In the genomic region with DNA sequence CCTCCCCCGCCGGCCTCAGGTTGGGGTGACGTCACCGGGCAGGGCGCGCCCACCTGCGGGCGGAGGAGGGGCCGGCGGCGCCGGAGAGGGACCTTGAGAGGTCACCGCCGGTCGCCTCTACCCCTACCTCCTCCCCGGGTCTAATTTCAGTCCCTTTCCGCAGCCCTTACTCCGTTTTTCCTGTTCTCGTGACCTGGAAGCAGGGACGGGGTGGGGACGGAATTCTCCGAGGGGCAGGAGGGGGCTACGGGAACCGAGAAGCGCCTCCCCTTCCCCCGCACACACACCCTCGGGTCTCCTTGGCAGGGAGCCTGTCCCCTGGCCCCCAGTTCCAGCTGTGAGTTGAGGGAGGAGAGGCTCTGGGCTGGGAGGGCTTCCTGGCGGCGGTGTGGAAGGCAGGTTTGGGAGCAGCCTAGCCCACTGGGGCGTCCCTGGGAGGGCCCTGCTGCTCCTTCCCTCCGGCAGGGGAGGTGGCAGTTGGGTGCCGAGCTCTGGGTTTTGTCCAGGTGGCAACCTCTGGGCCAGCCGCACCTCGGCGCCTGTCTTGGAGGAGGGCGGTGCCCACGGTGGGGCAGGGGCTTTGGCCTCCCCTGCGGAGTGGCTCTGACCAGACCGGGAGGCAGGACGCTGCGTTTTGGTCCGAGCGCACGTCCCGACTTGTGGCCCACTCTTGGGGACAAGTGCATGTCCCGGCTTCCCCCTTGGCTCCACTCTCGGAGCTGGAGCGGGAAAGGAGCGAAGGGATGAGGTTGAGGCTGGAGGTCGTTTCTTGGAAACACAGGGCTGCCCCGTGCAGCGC, we compare ENCODE assay signal across 8 cellular contexts. TPM values are rescaled to one million over a fixed set of nuclear protein-coding genes. Genes with fewer than 3 reads are reported as not detected.
A peak's percentile ranks its signal among the peaks of the same experiment; 100 is the strongest.
DNase-seq lines count a peak whose midpoint lies in the region; ATAC-seq and TF ChIP-seq lines count a peak whose summit lies in the region.

No MANE protein-coding gene starts in this region.

- peak overlapping the region; percentile 51 for H3K4me2 ChIP-seq in fibroblast of lung (ENCODE audit: extremely low read depth, insufficient read depth, low read length)

- peak; percentile 14 for ATAC-seq in GM18517 (IDR thresholded peaks at IDR 0.05; ENCODE audit: unreplicated experiment)
- peak; percentile 28 for ATAC-seq in stimulated activated memory B cell treated with anti-CD40 and anti-IgM and Interleukin-4, amounts not matched to agents 10 μg/mL and 1 μg/mL and 100 μg/mL, for 72 hours

- no peak overlapping the region for H3K27ac ChIP-seq in fibroblast of lung (ENCODE audit: insufficient read depth, low read length)

- H3K27me3 Mint-ChIP-seq in T-helper 1 cell treated with Interleukin-12 subunit alpha and Interleukin-12 subunit beta and Interleukin-4 antibody, amounts not matched to agents 30 μg/mL and 1 μg/mL, for 36 hours (ENCODE audit: low read depth): peaks cover 8% of the 10 kb centered on the region
- H3K27me3 Mint-ChIP-seq in stimulated activated memory B cell treated with anti-CD40 and anti-IgM and Interleukin-4, amounts not matched to agents 10 μg/mL and 1 μg/mL and 100 μg/mL, for 72 hours: no peaks in the 10 kb centered on the region

- TF ChIP-seq CTCF in fibroblast of lung (conservative IDR thresholded peaks at IDR 0.05 in 1 of 2, IDR thresholded peaks at IDR 0.05 in 1 of 2; ENCODE audit: low read depth in 1 of 2, low read length in 2 of 2) (no peak), lower leg skin (IDR thresholded peaks at IDR 0.05) (no peak)

- intact Hi-C loops in lower leg skin (cut with DNase I; ENCODE audit: low total_unique reads): no loop called here

- H3K79me2 ChIP-seq in fibroblast of lung (ENCODE audit: control insufficient read depth, insufficient read depth, low read length): peaks cover 3% of the 10 kb centered on the region

- H3K4me3 ChIP-seq in fibroblast of lung (replicated peaks in 1 of 4; ENCODE audit: control extremely low read depth in 1 of 4, insufficient read depth in 1 of 4, low read depth in 3 of 4, low read length in 4 of 4) (peak overlapping the region in 3 of 4 experiments; percentile 21 to 39 (median 37)), lower leg skin (ENCODE audit: low read depth, poor library complexity, severe bottlenecking) (no peak overlapping the region)

- peaks cover 21% of the 10 kb centered on the region for H3K27me3 ChIP-seq in fibroblast of lung (ENCODE audit: control insufficient read depth, insufficient read depth, low read length)

- H3K36me3 Mint-ChIP-seq in T-helper 1 cell treated with Interleukin-12 subunit alpha and Interleukin-12 subunit beta and Interleukin-4 antibody, amounts not matched to agents 30 μg/mL and 1 μg/mL, for 36 hours (ENCODE audit: low read depth): peaks cover 16% of the 10 kb centered on the region
- peaks cover 22% of the 10 kb centered on the region for H3K36me3 Mint-ChIP-seq in stimulated activated memory B cell treated with anti-CD40 and anti-IgM and Interleukin-4, amounts not matched to agents 10 μg/mL and 1 μg/mL and 100 μg/mL, for 72 hours

- no peak for TF ChIP-seq POLR2A in lower leg skin (IDR thresholded peaks at IDR 0.05)

- H3K4me3 Mint-ChIP-seq in T-helper 1 cell treated with Interleukin-12 subunit alpha and Interleukin-12 subunit beta and Interleukin-4 antibody, amounts not matched to agents 30 μg/mL and 1 μg/mL, for 36 hours: peak overlapping the region; percentile 75
- peak overlapping the region; percentile 91 for H3K4me3 Mint-ChIP-seq in stimulated activated memory B cell treated with anti-CD40 and anti-IgM and Interleukin-4, amounts not matched to agents 10 μg/mL and 1 μg/mL and 100 μg/mL, for 72 hours

- H2AFZ ChIP-seq in fibroblast of lung (ENCODE audit: low read length): no peak overlapping the region

- DNase-seq in ACHN (peak; percentile 20), fibroblast of lung (ENCODE audit: low read depth in 2 of 2) (no peak), SKM-1 (lab: John Stamatoyannopoulos, UW; ENCODE audit: unreplicated experiment) (no peak), lower leg skin (ENCODE audit: low spot score in 2 of 2) (no peak), KG1 (lab: John Stamatoyannopoulos, UW) (no peak)

- no peak overlapping the region for H3K9ac ChIP-seq in fibroblast of lung (ENCODE audit: insufficient read depth, low read length)

- peak overlapping the region; percentile 87 for H3K27ac Mint-ChIP-seq in T-helper 1 cell treated with Interleukin-12 subunit alpha and Interleukin-12 subunit beta and Interleukin-4 antibody, amounts not matched to agents 30 μg/mL and 1 μg/mL, for 36 hours
- peak overlapping the region; percentile 95 for H3K27ac Mint-ChIP-seq in stimulated activated memory B cell treated with anti-CD40 and anti-IgM and Interleukin-4, amounts not matched to agents 10 μg/mL and 1 μg/mL and 100 μg/mL, for 72 hours

- H3K9me3 Mint-ChIP-seq in T-helper 1 cell treated with Interleukin-12 subunit alpha and Interleukin-12 subunit beta and Interleukin-4 antibody, amounts not matched to agents 30 μg/mL and 1 μg/mL, for 36 hours: no peaks in the 10 kb centered on the region
- no peaks in the 10 kb centered on the region for H3K9me3 Mint-ChIP-seq in stimulated activated memory B cell treated with anti-CD40 and anti-IgM and Interleukin-4, amounts not matched to agents 10 μg/mL and 1 μg/mL and 100 μg/mL, for 72 hours

- 1 to 3% methylated on average over 42 to 44 of the region's 52 CpGs for WGBS in lower leg skin, 2 donors

- H3K9me3 ChIP-seq in fibroblast of lung (ENCODE audit: control insufficient read depth, insufficient read depth, low read depth, low read length): no peaks in the 10 kb centered on the region

- peaks cover 14% of the 10 kb centered on the region for H3K36me3 ChIP-seq in fibroblast of lung (ENCODE audit: control insufficient read depth, insufficient read depth, low read length)

- H4K20me1 ChIP-seq in fibroblast of lung (ENCODE audit: control insufficient read depth, extremely low read depth, insufficient read depth, low read length): no peaks in the 10 kb centered on the region

- H3K4me1 Mint-ChIP-seq in T-helper 1 cell treated with Interleukin-12 subunit alpha and Interleukin-12 subunit beta and Interleukin-4 antibody, amounts not matched to agents 30 μg/mL and 1 μg/mL, for 36 hours (ENCODE audit: low read depth): peaks cover 22% of the 10 kb centered on the region
- peaks cover 47% of the 10 kb centered on the region for H3K4me1 Mint-ChIP-seq in stimulated activated memory B cell treated with anti-CD40 and anti-IgM and Interleukin-4, amounts not matched to agents 10 μg/mL and 1 μg/mL and 100 μg/mL, for 72 hours

- peaks cover 7% of the 10 kb centered on the region for H3K4me1 ChIP-seq in fibroblast of lung (ENCODE audit: control insufficient read depth, extremely low read depth, insufficient read depth, low read length)

- in situ Hi-C loops in ACHN (cut with HindIII; ENCODE audit: low pct_ligation_motif_present, low pct_unique_long_range_greater_than_20kb, low sequenced_read_pairs): no loop called here

RNA-seq across cellular contexts. Expression of gene SYNGR3, which starts 0.8 kb away (rescaled TPM):
- total RNA-seq in fibroblast of lung (1.5 and 1.8 TPM in 2 replicates), lower leg skin (1 to 10 TPM in 1 of 4 donors, under 1 TPM in 2, not detected in 1; 0.72 to 1.1 (median 0.78) TPM)
- polyA plus RNA-seq in fibroblast of lung: 1.8 and 6.0 TPM in 2 replicates
- 3.8 and 9.7 TPM in 2 replicates for polyA plus RNA-seq in fibroblast of lung (2012)
- 0.79 and 13.0 TPM in 2 replicates for polyA minus RNA-seq in fibroblast of lung (ENCODE audit: low replicate concordance)

RNA-seq across cellular contexts. Expression of gene GFER, which starts 6.5 kb away (rescaled TPM):
- total RNA-seq in fibroblast of lung (13.1 and 13.2 TPM in 2 replicates), lower leg skin (10 to 100 TPM in 3 of 4 donors, 1 to 10 TPM in 1; 9.7 to 14.4 (median 11.6) TPM)
- 7.5 and 12.5 TPM in 2 replicates for polyA plus RNA-seq in fibroblast of lung
- polyA plus RNA-seq in fibroblast of lung (2012): 28.9 and 58.5 TPM in 2 replicates
- 9.3 and 10.5 TPM in 2 replicates for polyA minus RNA-seq in fibroblast of lung (ENCODE audit: low replicate concordance)

RNA-seq across cellular contexts. Expression of gene NOXO1, which starts 9.3 kb away (rescaled TPM):
- under 0.01 TPM in 1 of 2 replicates, not detected in the other for total RNA-seq in fibroblast of lung
- polyA plus RNA-seq in fibroblast of lung: 0.03 TPM in 2 replicates
- 0.12 TPM in 1 of 2 replicates, not detected in the other for polyA plus RNA-seq in fibroblast of lung (2012)
- not detected in 2 replicates for polyA minus RNA-seq in fibroblast of lung (ENCODE audit: low replicate concordance)
- total RNA-seq in lower leg skin: 1 to 10 TPM in 1 of 4 donors, under 1 TPM in 1, not detected in 2; 0.23 to 1.2 TPM

RNA-seq across cellular contexts. Expression of gene TBL3, which starts 18.7 kb away (rescaled TPM):
- total RNA-seq in fibroblast of lung (20.0 and 23.9 TPM in 2 replicates), lower leg skin (100 to 1,000 TPM in 2 of 4 donors, 10 to 100 TPM in 2; 60.8 to 114 (median 83.7) TPM)
- 14.6 and 25.4 TPM in 2 replicates for polyA plus RNA-seq in fibroblast of lung
- 25.8 and 48.7 TPM in 2 replicates for polyA plus RNA-seq in fibroblast of lung (2012)
- 57.8 and 83.3 TPM in 2 replicates for polyA minus RNA-seq in fibroblast of lung (ENCODE audit: low replicate concordance)

RNA-seq across cellular contexts. Expression of gene ZNF598, which starts 19.1 kb away (rescaled TPM):
- 10.8 and 18.8 TPM in 2 replicates for total RNA-seq in fibroblast of lung
- polyA plus RNA-seq in fibroblast of lung: 11.6 and 18.7 TPM in 2 replicates
- 19.6 and 29.9 TPM in 2 replicates for polyA plus RNA-seq in fibroblast of lung (2012)
- polyA minus RNA-seq in fibroblast of lung (ENCODE audit: low replicate concordance): 14.7 and 15.9 TPM in 2 replicates
- 100 to 1,000 TPM in 2 of 4 donors, 10 to 100 TPM in 2; 56.1 to 117 (median 86.5) TPM for total RNA-seq in lower leg skin
